Comparison of ENCODE assay signal across 24 cellular contexts in the genomic region with DNA sequence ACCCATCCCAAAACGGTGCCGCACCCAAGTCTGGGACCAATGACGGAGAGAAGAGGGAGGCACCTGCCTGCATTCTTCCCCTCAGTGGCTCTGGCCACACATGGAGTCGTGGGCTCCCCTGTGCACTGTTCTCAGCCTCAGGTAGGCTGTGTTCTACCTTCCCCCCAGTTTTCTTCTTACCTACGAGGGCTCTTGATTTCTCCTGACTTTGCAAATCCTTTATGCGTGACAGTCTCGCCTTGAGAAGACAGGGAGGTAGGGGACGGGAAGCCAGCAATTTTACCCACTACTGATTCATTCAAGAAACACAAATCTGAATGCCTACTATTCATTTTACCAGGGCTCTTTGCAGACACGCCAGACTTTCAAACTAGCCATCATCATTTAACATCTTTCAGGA.
"Had no signal": no experiment of that assay in that cellular context is flagged by ENCODE, and none has a peak within 500 bp of the region (broad histone marks: within the 10 kb centered on the region; RNA-seq: fewer than 3 reads in every experiment).

No MANE protein-coding gene starts in this region.

- H3K27ac ChIP-seq: left ventricle myocardium inferior, pancreas, right atrium auricular region, right lobe of liver, transverse colon, upper lobe of left lung, vagina had no signal

- H3K4me1 Mint-ChIP-seq: immature natural killer cell; naive thymus-derived CD4-positive, alpha-beta T cell; stimulated activated memory B cell treated with anti-CD40 and anti-IgM and Interleukin-4, amounts not matched to agents 10 μg/mL and 1 μg/mL and 100 μg/mL, for 72 hours; stimulated activated naive CD8-positive, alpha-beta T cell treated with anti-CD3 and anti-CD28 coated beads, Interleukin-15, amount 100 ng/mL, for 72 hours had no signal

- H3K4me2 ChIP-seq: smooth muscle cell had no signal

- H3K4me1 ChIP-seq: left ventricle myocardium inferior, right lobe of liver, transverse colon, vagina had no signal

- H3K27me3 ChIP-seq: pancreas, right atrium auricular region, right lobe of liver, transverse colon, upper lobe of left lung, vagina had no signal

- H3K27ac Mint-ChIP-seq: immature natural killer cell; naive thymus-derived CD4-positive, alpha-beta T cell; natural killer cell treated with Interleukin-12 subunit alpha and Interleukin-12 subunit beta and Interleukin-15 and Interleukin-18, amount 100 ng/mL, for 72 hours; stimulated activated memory B cell treated with anti-CD40 and anti-IgM and Interleukin-4, amounts not matched to agents 10 μg/mL and 1 μg/mL and 100 μg/mL, for 72 hours; stimulated activated naive CD8-positive, alpha-beta T cell treated with anti-CD3 and anti-CD28 coated beads, Interleukin-15, amount 100 ng/mL, for 72 hours had no signal

- DNase-seq: hypothalamus; immature natural killer cell; islet precursor cell; left ventricle myocardium inferior; midbrain; mucosa of descending colon; naive thymus-derived CD4-positive, alpha-beta T cell; pancreas; right lobe of liver; stimulated activated CD4-positive, alpha-beta T cell treated with anti-CD3 and anti-CD28 coated beads, Interleukin-1b, Interleukin-23, amount 100 ng/mL, for 48 hours; stimulated activated CD4-positive, alpha-beta T cell treated with anti-CD3 and anti-CD28 coated beads, Interleukin-2, amount 100 ng/mL, for 48 hours; stimulated activated CD4-positive, alpha-beta T cell treated with anti-CD3 and anti-CD28 coated beads, Interleukin-4, amount 100 ng/mL, for 4 hours; stimulated activated CD8-positive, alpha-beta memory T cell treated with anti-CD3 and anti-CD28 coated beads, Interleukin-4, amount 100 ng/mL, for 48 hours; stimulated activated naive CD4-positive, alpha-beta T cell treated with Interleukin-2 at 50 U/mL for 16 hours; stimulated activated naive CD8-positive, alpha-beta T cell treated with anti-CD3 and anti-CD28 coated beads, Interleukin-15, amount 100 ng/mL, for 72 hours; substantia nigra; transverse colon; upper lobe of left lung had no signal

- H3K4me3 Mint-ChIP-seq: immature natural killer cell; naive thymus-derived CD4-positive, alpha-beta T cell; natural killer cell treated with Interleukin-12 subunit alpha and Interleukin-12 subunit beta and Interleukin-15 and Interleukin-18, amount 100 ng/mL, for 72 hours; stimulated activated memory B cell treated with anti-CD40 and anti-IgM and Interleukin-4, amounts not matched to agents 10 μg/mL and 1 μg/mL and 100 μg/mL, for 72 hours; stimulated activated naive CD8-positive, alpha-beta T cell treated with anti-CD3 and anti-CD28 coated beads, Interleukin-15, amount 100 ng/mL, for 72 hours had no signal

- H3K36me3 ChIP-seq: left ventricle myocardium inferior, pancreas, right atrium auricular region, right lobe of liver, transverse colon, upper lobe of left lung, vagina had no signal

- H3K36me3 Mint-ChIP-seq: immature natural killer cell; naive thymus-derived CD4-positive, alpha-beta T cell; natural killer cell treated with Interleukin-12 subunit alpha and Interleukin-12 subunit beta and Interleukin-15 and Interleukin-18, amount 100 ng/mL, for 72 hours; stimulated activated memory B cell treated with anti-CD40 and anti-IgM and Interleukin-4, amounts not matched to agents 10 μg/mL and 1 μg/mL and 100 μg/mL, for 72 hours had no signal

- ATAC-seq: mucosa of descending colon; naive thymus-derived CD4-positive, alpha-beta T cell; natural killer cell treated with Interleukin-12 subunit alpha and Interleukin-12 subunit beta and Interleukin-15 and Interleukin-18, amount 100 ng/mL, for 72 hours; pancreas; right lobe of liver; stimulated activated memory B cell treated with anti-CD40 and anti-IgM and Interleukin-4, amounts not matched to agents 10 μg/mL and 1 μg/mL and 100 μg/mL, for 72 hours; stimulated activated naive CD8-positive, alpha-beta T cell treated with anti-CD3 and anti-CD28 coated beads, Interleukin-15, amount 100 ng/mL, for 72 hours had no signal

- H3K9me3 ChIP-seq: left ventricle myocardium inferior, mucosa of descending colon, pancreas, right atrium auricular region, right lobe of liver, transverse colon, upper lobe of left lung, vagina had no signal

- H3K4me3 ChIP-seq: left ventricle myocardium inferior, lung, mucosa of descending colon, pancreas, right atrium auricular region, right lobe of liver, smooth muscle cell, transverse colon, upper lobe of left lung, vagina had no signal

- H3K9me3 Mint-ChIP-seq: natural killer cell treated with Interleukin-12 subunit alpha and Interleukin-12 subunit beta and Interleukin-15 and Interleukin-18, amount 100 ng/mL, for 72 hours; stimulated activated memory B cell treated with anti-CD40 and anti-IgM and Interleukin-4, amounts not matched to agents 10 μg/mL and 1 μg/mL and 100 μg/mL, for 72 hours; stimulated activated naive CD8-positive, alpha-beta T cell treated with anti-CD3 and anti-CD28 coated beads, Interleukin-15, amount 100 ng/mL, for 72 hours had no signal
